9 cellular contexts compared by ENCODE assay signal in the genomic region with DNA sequence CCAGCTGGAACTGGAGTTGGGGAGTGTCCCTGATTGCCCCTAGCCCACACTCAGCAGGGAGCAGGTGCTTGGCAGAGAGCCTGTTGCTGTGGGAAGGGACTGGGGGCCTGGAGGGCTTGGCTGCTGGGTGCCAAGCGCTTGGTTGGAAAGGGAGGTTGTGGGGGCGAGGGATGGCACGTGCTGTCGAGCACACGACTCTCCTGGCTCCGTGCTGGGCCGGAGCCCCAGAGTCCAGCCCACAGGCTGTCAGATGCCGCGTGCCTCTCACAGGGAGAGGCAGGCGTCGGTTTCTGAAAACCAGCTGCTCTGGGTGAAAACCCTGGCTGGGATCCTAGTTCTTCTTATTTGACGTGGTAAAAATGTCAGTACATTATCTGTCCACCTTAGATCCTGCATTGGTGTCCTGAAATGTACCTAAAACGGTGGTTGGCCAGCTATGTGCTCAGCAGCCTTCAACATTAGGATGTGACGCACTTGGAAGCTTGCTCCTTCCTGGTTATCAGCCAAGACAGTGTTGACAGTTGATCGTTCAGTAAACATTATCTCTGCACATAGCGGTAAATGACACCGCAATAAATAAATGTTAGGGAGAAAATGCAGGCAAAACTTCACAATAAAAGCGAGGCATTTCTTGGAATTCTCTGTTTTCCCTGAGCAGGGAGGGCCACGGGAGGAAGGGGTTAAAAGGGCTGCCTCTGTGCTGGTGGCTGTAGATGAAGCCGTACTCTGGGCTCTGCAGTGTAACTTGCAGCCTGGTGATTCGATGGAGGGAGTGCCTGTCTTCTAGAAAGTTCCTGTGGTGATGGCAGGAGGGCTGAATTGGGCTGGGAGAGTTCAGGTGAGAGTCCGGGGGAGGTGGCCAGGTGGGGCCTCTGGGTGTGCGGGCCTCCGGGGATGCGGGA. TPM values are rescaled to one million over a fixed set of nuclear protein-coding genes. Genes with fewer than 3 reads are reported as not detected.
DNase-seq lines count a peak whose midpoint lies in the region; FAIRE-seq and TF ChIP-seq lines count a peak whose summit lies in the region.
"Had no signal": no experiment of that assay in that cellular context is flagged by ENCODE, and none has a peak within 500 bp of the region (broad histone marks: within the 10 kb centered on the region; RNA-seq: fewer than 3 reads in every experiment).

No MANE protein-coding gene starts in this region.

- peaks cover 26% of the 10 kb centered on the region for H3K4me1 ChIP-seq in BE2C
- peaks cover 10% of the 10 kb centered on the region for H3K4me1 ChIP-seq in testis

- no peak overlapping the region for H3K4me3 ChIP-seq in BE2C (ENCODE audit: low read depth, low read length)
- no peak overlapping the region for H3K4me3 ChIP-seq in testis
- H3K4me3 ChIP-seq: ascending aorta had no signal

- H3K27me3 ChIP-seq in BE2C (no peaks in the 10 kb centered on the region), testis (no peaks in the 10 kb centered on the region)
- H3K27me3 ChIP-seq: ascending aorta had no signal

- TF ChIP-seq CTCF in BE2C (IDR thresholded peaks at IDR 0.05; ENCODE audit: low read depth, low read length) (no peak), testis (IDR thresholded peaks at IDR 0.05) (no peak)

- WGBS in testis, 2 donors: 79 to 85% methylated on average over 23 to 25 of the region's 25 CpGs

- no peak for FAIRE-seq in urothelium cell line (lab: Jason Lieb, UNC)

- H3K27ac ChIP-seq in cingulate gyrus (ENCODE audit: low read depth, low read length): peak overlapping the region; percentile 42
- H3K27ac ChIP-seq in testis: no peak overlapping the region
- H3K27ac ChIP-seq: ascending aorta had no signal

- no peak for TF ChIP-seq POLR2A in testis (IDR thresholded peaks at IDR 0.05)

- DNase-seq in BE2C (peak; percentile 58), NCI-H2107 (lab: John Stamatoyannopoulos, UW) (peak; percentile 27), myocyte (ENCODE audit: low read depth) (peak; percentile 97), testis (no peak), urothelium cell line (ENCODE audit: low spot score) (no peak), germinal center (ENCODE audit: low spot score) (no peak)
- DNase-seq in stimulated activated naive CD4-positive, alpha-beta T cell (lab: John Stamatoyannopoulos, UW): no peak

- H3K36me3 ChIP-seq in BE2C (peaks cover 29% of the 10 kb centered on the region), testis (ENCODE audit: low read depth, missing control alignments) (no peaks in the 10 kb centered on the region)
- H3K36me3 ChIP-seq: ascending aorta had no signal

- no peaks in the 10 kb centered on the region for H3K9me3 ChIP-seq in BE2C
- H3K9me3 ChIP-seq in testis: no peaks in the 10 kb centered on the region
- H3K9me3 ChIP-seq: ascending aorta had no signal

- intact Hi-C loops in testis (cut with DNase I; ENCODE audit: low total_unique reads): no loop called here

RNA-seq across cellular contexts. Expression of a gene that starts 29.2 kb away (rescaled TPM):
- polyA plus RNA-seq in BE2C (2012; ENCODE audit: insufficient read depth, insufficient read length, low read depth): 53.7 TPM
- total RNA-seq in myocyte (18.5 and 22.4 TPM in 2 replicates), testis (10 to 100 TPM; 61.2 to 81.5 TPM)
- 15.3 TPM for polyA plus RNA-seq in myocyte (2012)
- polyA plus RNA-seq in testis (ENCODE audit: insufficient read depth, low read depth, low replicate concordance): 20.8 TPM

Comparison
In these comparisons a context has a peak if more than half of its experiments do, and no peak if none do; other contexts are left out.
1. DNase-seq: peak in BE2C (single experiment), NCI-H2107 (single experiment) and myocyte (single experiment); none in testis (single experiment), urothelium cell line (single experiment), stimulated activated naive CD4-positive, alpha-beta T cell (0 of 6) and germinal center (single experiment).